18 cellular contexts compared by ENCODE assay signal in genomic region chr10:73876971-73877370, GRCh38. TPM values are rescaled to one million over a fixed set of nuclear protein-coding genes. Genes with fewer than 3 reads are reported as not detected.
DNase-seq lines count a peak whose midpoint lies in the region; ATAC-seq and TF ChIP-seq lines count a peak whose summit lies in the region.
"Had no signal": no experiment of that assay in that cellular context is flagged by ENCODE, and none has a peak within 500 bp of the region (broad histone marks: within the 10 kb centered on the region; RNA-seq: fewer than 3 reads in every experiment).

No MANE protein-coding gene starts in this region.

- no peak overlapping the region for H3K27ac ChIP-seq in CD4-positive, CD25-positive, alpha-beta regulatory T cell (ENCODE audit: insufficient read depth, low read length, poor library complexity, severe bottlenecking)
- no peak overlapping the region for H3K27ac ChIP-seq in neuronal stem cell (replicated peaks; ENCODE audit: low read length)
- H3K27ac ChIP-seq: KMS-11, parathyroid adenoma had no signal

- peaks cover 34% of the 10 kb centered on the region for H3K4me1 ChIP-seq in CD4-positive, CD25-positive, alpha-beta regulatory T cell (ENCODE audit: control insufficient read depth, insufficient read depth, low read length, poor library complexity, severe bottlenecking)
- H3K4me1 ChIP-seq in neuronal stem cell (ENCODE audit: control insufficient read depth in 2 of 2, insufficient read depth in 1 of 2, low read depth in 1 of 2, low read length in 2 of 2): peaks cover 0 to 6% of the 10 kb centered on the region in 2 donors

- TF ChIP-seq CTCF in cardiac fibroblast (IDR thresholded peaks at IDR 0.05; ENCODE audit: low read depth, low read length): no peak
- TF ChIP-seq CTCF in GM10248 (IDR thresholded peaks at IDR 0.05; ENCODE audit: control extremely low read depth, extremely low read depth, low read depth, missing control alignments): no peak

- no peak overlapping the region for H4K8ac ChIP-seq in neuronal stem cell (ENCODE audit: low read depth, low read length)

- WGBS in neuronal stem cell (ENCODE audit: extremely low coverage in 2 of 2, insufficient read length in 2 of 2, insufficient replicate concordance in 1 of 2), 2 donors: no CpG with 5 or more reads among the region's 4 CpGs

- no peaks in the 10 kb centered on the region for H3K27me3 ChIP-seq in CD4-positive, CD25-positive, alpha-beta regulatory T cell (ENCODE audit: control insufficient read depth, insufficient read depth, low read length)
- peaks cover 3 to 40% (median 6%) of the 10 kb centered on the region in 3 experiments for H3K27me3 ChIP-seq in neuronal stem cell (ENCODE audit: control insufficient read depth in 3 of 3, insufficient read depth in 3 of 3, low read depth in 1 of 3, low read length in 3 of 3)
- H3K27me3 ChIP-seq: BLaER1 treated with 17β-estradiol and CSF1 and Interleukin-3, amounts not matched to agents 10 nM and 100 nM had no signal

- H3K4me1 Mint-ChIP-seq in CD4-positive, CD25-positive, alpha-beta regulatory T cell: peaks cover 0 to 46% (median 25%) of the 10 kb centered on the region in 4 donors

- no peak for ATAC-seq in CD4-positive, CD25-positive, alpha-beta regulatory T cell (ENCODE audit: low read depth in 2 of 2)
- ATAC-seq in HG03460 (IDR thresholded peaks at IDR 0.05; ENCODE audit: unreplicated experiment) (no peak), HG02588 (IDR thresholded peaks at IDR 0.05; ENCODE audit: unreplicated experiment) (no peak)
- ATAC-seq: activated naive CD4-positive, alpha-beta T cell treated with anti-CD3 and anti-CD28 coated beads, Interleukin-2, amount 50 U/mL, for 72 hours; Right ventricle myocardium inferior had no signal

- H3K4me2 ChIP-seq in neuronal stem cell (ENCODE audit: insufficient read depth, low read length, poor library complexity, severe bottlenecking): no peak overlapping the region
- H3K4me2 ChIP-seq: KMS-11 had no signal

- peaks cover 13% of the 10 kb centered on the region for H3K79me1 ChIP-seq in neuronal stem cell (ENCODE audit: low read depth, low read length)

- H4K91ac ChIP-seq in neuronal stem cell (ENCODE audit: low read depth, low read length, poor library complexity): no peak overlapping the region

- H2BK12ac ChIP-seq in neuronal stem cell (ENCODE audit: low read length): no peak overlapping the region

- no peak for DNase-seq in CD4-positive, CD25-positive, alpha-beta regulatory T cell
- DNase-seq in HT1080 (ENCODE audit: low read depth): peak; percentile 66
- peak; percentile 22 to 56 for DNase-seq in cardiac fibroblast (ENCODE audit: low read depth in 2 of 2)
- no peak for DNase-seq in neuronal stem cell (ENCODE audit: low spot score)
- no peak for DNase-seq in GM10248 (ENCODE audit: extremely low spot score)
- no peak for DNase-seq in NCI-H82 (lab: John Stamatoyannopoulos, UW)
- DNase-seq: EL; NCI-H187; NCI-H526 treated with DMSO at 0.1 percent for 48 hours; stimulated activated CD4-positive, alpha-beta T cell treated with anti-CD3 and anti-CD28 coated beads, Interleukin-15, amount 100 ng/mL, for 24 hours had no signal

- H3K18ac ChIP-seq in neuronal stem cell (ENCODE audit: low read length): no peak overlapping the region

- H3K27ac Mint-ChIP-seq in CD4-positive, CD25-positive, alpha-beta regulatory T cell: peak overlapping the region in 2 of 3 donors; percentile 18 to 77
- H3K27ac Mint-ChIP-seq: activated naive CD4-positive, alpha-beta T cell treated with anti-CD3 and anti-CD28 coated beads, Interleukin-2, amount 50 U/mL, for 72 hours had no signal

- H3K9me3 Mint-ChIP-seq in CD4-positive, CD25-positive, alpha-beta regulatory T cell: no peaks in the 10 kb centered on the region
- H3K9me3 Mint-ChIP-seq: activated naive CD4-positive, alpha-beta T cell treated with anti-CD3 and anti-CD28 coated beads, Interleukin-2, amount 50 U/mL, for 72 hours had no signal

- H3K36me3 Mint-ChIP-seq in CD4-positive, CD25-positive, alpha-beta regulatory T cell: peaks cover 5% of the 10 kb centered on the region

- H2BK120ac ChIP-seq in neuronal stem cell (ENCODE audit: low read depth, low read length): no peak overlapping the region

- no peak overlapping the region for H2BK15ac ChIP-seq in neuronal stem cell (ENCODE audit: low read length)

- H2AK5ac ChIP-seq in neuronal stem cell (ENCODE audit: low read depth, low read length): peak overlapping the region; percentile 13

- H3K9ac ChIP-seq in neuronal stem cell (ENCODE audit: low read depth, low read length, poor library complexity): no peak overlapping the region
- H3K9ac ChIP-seq: BLaER1 treated with 17β-estradiol and CSF1 and Interleukin-3, amounts not matched to agents 10 nM and 100 nM; KMS-11; parathyroid adenoma had no signal

- no peak overlapping the region for H3K4ac ChIP-seq in neuronal stem cell (ENCODE audit: low read length)

- no peak overlapping the region for H2AFZ ChIP-seq in neuronal stem cell (ENCODE audit: low read length)
- H2AFZ ChIP-seq: parathyroid adenoma had no signal

- H3K36me3 ChIP-seq in CD4-positive, CD25-positive, alpha-beta regulatory T cell (ENCODE audit: control insufficient read depth, insufficient read depth, low read length): no peaks in the 10 kb centered on the region
- H3K36me3 ChIP-seq in neuronal stem cell (replicated peaks in 1 of 2; ENCODE audit: control insufficient read depth in 2 of 2, insufficient read depth in 2 of 2, low read length in 2 of 2): peaks cover 4 to 12% of the 10 kb centered on the region in 2 donors

- no peaks in the 10 kb centered on the region for H3K27me3 Mint-ChIP-seq in CD4-positive, CD25-positive, alpha-beta regulatory T cell

- peak overlapping the region in 1 of 4 donors; percentile 85 for H3K4me3 Mint-ChIP-seq in CD4-positive, CD25-positive, alpha-beta regulatory T cell

- no peaks in the 10 kb centered on the region for H3K9me3 ChIP-seq in CD4-positive, CD25-positive, alpha-beta regulatory T cell (ENCODE audit: control insufficient read depth in 2 of 2, low read length in 2 of 2)
- H3K9me3 ChIP-seq in neuronal stem cell (replicated peaks in 1 of 2; ENCODE audit: control insufficient read depth in 2 of 2, insufficient read depth in 1 of 2, low read depth in 1 of 2, low read length in 2 of 2): no peaks in the 10 kb centered on the region
- H3K9me3 ChIP-seq: BLaER1 treated with 17β-estradiol and CSF1 and Interleukin-3, amounts not matched to agents 10 nM and 100 nM had no signal

- CTCF ChIA-PET in GM10248 (lab: Yijun Ruan, JAX): interaction anchor here (1.0 to 19.3 kb wide), 8 partner anchors 9 to 348 kb away, joined by 3 to 566 read pairs (median 39); no protein-coding TSS in a partner anchor

- H3K4me3 ChIP-seq in CD4-positive, CD25-positive, alpha-beta regulatory T cell (ENCODE audit: low read depth, low read length): no peak overlapping the region
- H3K4me3 ChIP-seq in cardiac fibroblast (replicated peaks in 1 of 2; ENCODE audit: low read depth in 2 of 2, low read length in 2 of 2) (no peak overlapping the region), neuronal stem cell (ENCODE audit: low read length in 2 of 2) (no peak overlapping the region)
- H3K4me3 ChIP-seq: BLaER1 treated with 17β-estradiol and CSF1 and Interleukin-3, amounts not matched to agents 10 nM and 100 nM; lung had no signal

- H2BK5ac ChIP-seq in neuronal stem cell (ENCODE audit: low read length): no peak overlapping the region

- no peak overlapping the region for H3K14ac ChIP-seq in neuronal stem cell (ENCODE audit: low read length)

- POLR2A ChIA-PET in GM10248 (lab: Yijun Ruan, JAX): no interaction called here

- H3K23ac ChIP-seq in neuronal stem cell (ENCODE audit: low read depth, low read length, poor library complexity): no peak overlapping the region

RNA-seq across cellular contexts. Expression of gene CAMK2G, which starts 2.6 kb away (rescaled TPM):
- 58.8 TPM for total RNA-seq in CD4-positive, CD25-positive, alpha-beta regulatory T cell
- polyA plus RNA-seq in CD4-positive, CD25-positive, alpha-beta regulatory T cell: 1 to 10 TPM; 4.3 to 5.3 (median 4.7) TPM
- 27.5 and 32.4 TPM in 2 replicates for total RNA-seq in HT1080 (2014; rRNA removed; shearing (Covaris generic))
- polyA plus RNA-seq in HT1080 (2015; cell fraction: cytosol; rRNA removed): 27.8 and 34.2 TPM in 2 replicates
- polyA plus RNA-seq in HT1080 (2015; cell fraction: nucleus; rRNA removed): 62.4 and 65.4 TPM in 2 replicates
- polyA plus RNA-seq in neuronal stem cell (2013, experiment 1 of 2): 30.5 TPM
- polyA plus RNA-seq in neuronal stem cell (2013, experiment 2 of 2): 31.7 TPM

RNA-seq across cellular contexts. Expression of gene PLAU, which starts 34.0 kb away (rescaled TPM):
- 0.35 TPM for total RNA-seq in CD4-positive, CD25-positive, alpha-beta regulatory T cell
- polyA plus RNA-seq in CD4-positive, CD25-positive, alpha-beta regulatory T cell: not detected
- total RNA-seq in HT1080 (2014; rRNA removed; shearing (Covaris generic)): 504 and 552 TPM in 2 replicates
- polyA plus RNA-seq in HT1080 (2015; cell fraction: cytosol; rRNA removed): 1,046 and 1,097 TPM in 2 replicates
- polyA plus RNA-seq in HT1080 (2015; cell fraction: nucleus; rRNA removed): 1,577 and 1,656 TPM in 2 replicates
- 8.0 TPM for polyA plus RNA-seq in neuronal stem cell (2013, experiment 1 of 2)
- polyA plus RNA-seq in neuronal stem cell (2013, experiment 2 of 2): 7.7 TPM

Comparison
In these comparisons a context has a peak if more than half of its experiments do, and no peak if none do; other contexts are left out.
1. DNase-seq: peak in HT1080 (single experiment) and cardiac fibroblast (2 of 2); none in CD4-positive, CD25-positive, alpha-beta regulatory T cell (0 of 3), neuronal stem cell (single experiment), GM10248 (single experiment) and NCI-H82 (single experiment).
2. RNA of gene PLAU, which starts 34.0 kb away (total RNA-seq): 504 to 552 TPM in HT1080; 0.35 TPM in CD4-positive, CD25-positive, alpha-beta regulatory T cell (single experiment); every median in the first group is over 100 times any median in the second.